In genomic region chr3:193207874-193208273, GRCh38 we compare ENCODE assay signal across 22 cellular contexts. TPM values are rescaled to one million over a fixed set of nuclear protein-coding genes. Genes with fewer than 3 reads are reported as not detected.
A peak's percentile ranks its signal among the peaks of the same experiment; 100 is the strongest.
DNase-seq lines count a peak whose midpoint lies in the region; ATAC-seq and TF ChIP-seq lines count a peak whose summit lies in the region.
"Had no signal": no experiment of that assay in that cellular context is flagged by ENCODE, and none has a peak within 500 bp of the region (broad histone marks: within the 10 kb centered on the region; RNA-seq: fewer than 3 reads in every experiment).

No MANE protein-coding gene starts in this region.

- peak; percentile 25 for DNase-seq in DMS53 (lab: John Stamatoyannopoulos, UW)
- no peak for DNase-seq in DMS53 treated with DMSO at 0.1 percent for 48 hours (lab: John Stamatoyannopoulos, UW; ENCODE audit: unreplicated experiment)
- DNase-seq in NCI-H2029 (lab: John Stamatoyannopoulos, UW) = peak; percentile 54
- peak; percentile 44 for DNase-seq in NCI-H748 (lab: John Stamatoyannopoulos, UW; ENCODE audit: unreplicated experiment)
- no peak for DNase-seq in left lung
- no peak for DNase-seq in erythroblast (lab: John Stamatoyannopoulos, UW)
- no peak for DNase-seq in cerebellar nuclear complex (lab: John Stamatoyannopoulos, UW)
- DNase-seq: 8988T; BE2C; CD4-positive, alpha-beta T cell; GDM1; HCEC 1CT; KG1; NCI-H187 treated with DMSO at 0.1 percent for 48 hours; NK-92 treated with Interleukin-12 subunit alpha and Interleukin-12 subunit beta, amount 100 ng/mL, for 24 hours; OCI-M1; SHP77 treated with DMSO at 0.1 percent for 48 hours had no signal

- no peaks in the 10 kb centered on the region for H3K9me3 ChIP-seq in left lung
- H3K9me3 ChIP-seq: BE2C had no signal

- H3K36me3 ChIP-seq in left lung = no peaks in the 10 kb centered on the region
- H3K36me3 ChIP-seq: BE2C had no signal

- TF ChIP-seq POLR2A in erythroblast (IDR thresholded peaks at IDR 0.05; ENCODE audit: low read length) = no peak

- intact Hi-C loops in left lung (cut with DNase I) = no loop called here

- ATAC-seq in left lung = peak; percentile 47
- ATAC-seq in HG02610 (IDR thresholded peaks at IDR 0.05; ENCODE audit: unreplicated experiment) = no peak
- ATAC-seq: GM12878, SK-N-SH treated with all-trans-retinoic acid at 6 μM for 48 hours had no signal

- no peak overlapping the region for H3K27ac ChIP-seq in left lung

- H3K4me3 ChIP-seq in left lung = no peak overlapping the region
- H3K4me3 ChIP-seq: GM12878 had no signal

- no peak for TF ChIP-seq CTCF in left lung (IDR thresholded peaks at IDR 0.05)

- H3K4me1 ChIP-seq in left lung = no peaks in the 10 kb centered on the region
- H3K4me1 ChIP-seq: BE2C had no signal

- H3K27me3 ChIP-seq in left lung = no peaks in the 10 kb centered on the region
- H3K27me3 ChIP-seq: BE2C had no signal

RNA-seq across cellular contexts. Expression of gene PLAAT1, which starts 33.1 kb away (rescaled TPM):
- under 1 TPM in 1 of 2 donors, not detected in 1; 0.26 TPM for total RNA-seq in left lung
- total RNA-seq: CD4-positive, alpha-beta T cell; GM12878; RPMI7951; T-helper 1 cell treated with Interleukin-12 subunit alpha and Interleukin-12 subunit beta and Interleukin-4 antibody, amounts not matched to agents 30 ng/mL and 1 ng/mL, for 36 hours had no signal

Comparison
In these comparisons a context has a peak if more than half of its experiments do, and no peak if none do; other contexts are left out.
1. DNase-seq: peak in DMS53 (single experiment), NCI-H2029 (single experiment) and NCI-H748 (single experiment); none in DMS53 treated with DMSO at 0.1 percent for 48 hours (single experiment), left lung (0 of 2), erythroblast (0 of 2) and cerebellar nuclear complex (0 of 2).